25 cellular contexts compared by ENCODE assay signal in genomic region chr13:23271331-23271730, GRCh38.
"Had no signal": no experiment of that assay in that cellular context is flagged by ENCODE, and none has a peak within 500 bp of the region (broad histone marks: within the 10 kb centered on the region; RNA-seq: fewer than 3 reads in every experiment).

No MANE protein-coding gene starts in this region.

- FAIRE-seq: endometrium, endothelial cell of umbilical vein had no signal

- DNase-seq: colonic mucosa; cortex of kidney; dermis blood vessel endothelial cell; dorsolateral prefrontal cortex; effector CD4-positive, alpha-beta T cell; effector CD8-positive, alpha-beta T cell; effector memory CD4-positive, alpha-beta T cell; effector memory CD8-positive, alpha-beta T cell; endodermal cell; erythroblast; esophagus squamous epithelium; foreskin fibroblast; foreskin melanocyte; gastrocnemius medialis; glutamatergic neuron; head of caudate nucleus; heart left ventricle; heart right ventricle had no signal

- H3K27ac ChIP-seq: colonic mucosa, coronary artery, dorsolateral prefrontal cortex, epithelial cell of prostate, esophagus muscularis mucosa, esophagus squamous epithelium, gastrocnemius medialis, gastroesophageal sphincter, heart left ventricle, heart right ventricle had no signal

- H3K4me1 ChIP-seq: colonic mucosa, esophagus muscularis mucosa, esophagus squamous epithelium, gastrocnemius medialis, gastroesophageal sphincter, heart left ventricle had no signal

- H3K36me3 ChIP-seq: colonic mucosa, esophagus muscularis mucosa, esophagus squamous epithelium, gastrocnemius medialis, gastroesophageal sphincter, heart left ventricle, heart right ventricle had no signal

- ATAC-seq: effector memory CD8-positive, alpha-beta T cell; esophagus mucosa; gastrocnemius medialis; gastroesophageal sphincter; heart left ventricle; heart right ventricle had no signal

- H3K27me3 ChIP-seq: colonic mucosa, dorsolateral prefrontal cortex, esophagus muscularis mucosa, esophagus squamous epithelium, gastrocnemius medialis, gastroesophageal sphincter, heart left ventricle, heart right ventricle had no signal

- H3K4me3 ChIP-seq: colonic mucosa, coronary artery, dorsolateral prefrontal cortex, esophagus muscularis mucosa, esophagus squamous epithelium, gastrocnemius medialis, gastroesophageal sphincter, heart left ventricle, heart right ventricle had no signal
